In genomic region chr11:19953909-19954308, GRCh38 we compare ENCODE assay signal across 1 cellular context.
TF ChIP-seq lines count a peak whose summit lies in the region.

No MANE protein-coding gene starts in this region.

TF ChIP-seq in HepG2, 621 proteins besides CTCF, POLR2A, EP300 and RAD21 (continued from another document and continues in another):
- TF ChIP-seq TCF7 (IDR thresholded peaks at IDR 0.05; ENCODE audit: low read depth) (no peak), ZHX1 (CRISPR knock-in tag; IDR thresholded peaks at IDR 0.05; ENCODE audit: low read depth) (no peak), THAP8 (CRISPR knock-in tag; IDR thresholded peaks at IDR 0.05; ENCODE audit: borderline replicate concordance) (no peak), KDM4B (CRISPR knock-in tag; IDR thresholded peaks at IDR 0.05) (no peak), ZNF343 (CRISPR knock-in tag; IDR thresholded peaks at IDR 0.05) (no peak), HCFC1 (IDR thresholded peaks at IDR 0.05; ENCODE audit: low read depth, low read length) (no peak), ZNF816 (CRISPR knock-in tag; IDR thresholded peaks at IDR 0.05; ENCODE audit: borderline replicate concordance) (no peak), ZNF709 (CRISPR knock-in tag; IDR thresholded peaks at IDR 0.05) (no peak), RCOR2 (CRISPR knock-in tag; IDR thresholded peaks at IDR 0.05) (peak; percentile 70; the same call in 1 of the 2 replicates), HMG20A (CRISPR knock-in tag; IDR thresholded peaks at IDR 0.05; ENCODE audit: borderline replicate concordance) (peak; percentile 55; the same call in 1 of the 2 replicates), KDM6A (CRISPR knock-in tag; IDR thresholded peaks at IDR 0.05; ENCODE audit: low read depth) (0 out of 2 replicates have a peak, but pooled peaks have one; percentile 11), SP140L (CRISPR knock-in tag; IDR thresholded peaks at IDR 0.05; ENCODE audit: borderline replicate concordance) (no peak), GFI1 (CRISPR knock-in tag; IDR thresholded peaks at IDR 0.05; ENCODE audit: borderline replicate concordance) (0 out of 2 replicates have a peak, but pooled peaks have one; percentile 39), NCOA1 (CRISPR knock-in tag; IDR thresholded peaks at IDR 0.05) (no peak), ZBTB20 (CRISPR knock-in tag; IDR thresholded peaks at IDR 0.05; ENCODE audit: borderline replicate concordance, low read depth) (0 out of 2 replicates have a peak, but pooled peaks have one; percentile 58), LCORL (IDR thresholded peaks at IDR 0.05) (peak; percentile 64; the same call in 1 of the 2 replicates), LCORL (CRISPR knock-in tag; IDR thresholded peaks at IDR 0.05) (peak; percentile 91; the same call in 1 of the 2 replicates), SAP130 (CRISPR knock-in tag; IDR thresholded peaks at IDR 0.05; ENCODE audit: low read depth) (peak; percentile 80), ZNF30 (CRISPR knock-in tag; IDR thresholded peaks at IDR 0.05) (no peak), ZSCAN20 (CRISPR knock-in tag; IDR thresholded peaks at IDR 0.05; ENCODE audit: borderline replicate concordance) (no peak), TFDP2 (CRISPR knock-in tag; IDR thresholded peaks at IDR 0.05) (no peak), GMEB1 (CRISPR knock-in tag; IDR thresholded peaks at IDR 0.05; ENCODE audit: borderline replicate concordance) (no peak), NAIF1 (CRISPR knock-in tag; IDR thresholded peaks at IDR 0.05; ENCODE audit: borderline replicate concordance) (no peak), ZNF251 (CRISPR knock-in tag; IDR thresholded peaks at IDR 0.05) (no peak), SNAI1 (CRISPR knock-in tag; IDR thresholded peaks at IDR 0.05; ENCODE audit: borderline replicate concordance) (no peak), GLI4 (CRISPR knock-in tag; IDR thresholded peaks at IDR 0.05; ENCODE audit: borderline replicate concordance) (no peak), SCMH1 (CRISPR knock-in tag; IDR thresholded peaks at IDR 0.05; ENCODE audit: borderline replicate concordance) (no peak), SOX5 (CRISPR knock-in tag; IDR thresholded peaks at IDR 0.05; ENCODE audit: borderline replicate concordance) (peak; percentile 72; the same call in 1 of the 2 replicates), POLR2AphosphoS2 (IDR thresholded peaks at IDR 0.05; ENCODE audit: low read depth, low read length) (no peak), ZNF329 (CRISPR knock-in tag; IDR thresholded peaks at IDR 0.05; ENCODE audit: low read depth) (no peak), REXO4 (CRISPR knock-in tag; IDR thresholded peaks at IDR 0.05; ENCODE audit: borderline replicate concordance) (no peak), ZNF883 (CRISPR knock-in tag; IDR thresholded peaks at IDR 0.05; ENCODE audit: not compliant biosample characterization) (no peak), ZNF280D (CRISPR knock-in tag; IDR thresholded peaks at IDR 0.05) (no peak), TSC22D2 (CRISPR knock-in tag; IDR thresholded peaks at IDR 0.05; ENCODE audit: borderline replicate concordance) (no peak), MEIS2 (CRISPR knock-in tag; IDR thresholded peaks at IDR 0.05) (no peak), ZNF10 (CRISPR knock-in tag; IDR thresholded peaks at IDR 0.05; ENCODE audit: borderline replicate concordance, low read depth) (no peak), MAFK (conservative IDR thresholded peaks at IDR 0.05 in 1 of 2, IDR thresholded peaks at IDR 0.05 in 1 of 2; ENCODE audit: low read length in 2 of 2) (no peak), MEF2D (CRISPR knock-in tag; IDR thresholded peaks at IDR 0.05) (0 out of 2 replicates have a peak, but pooled peaks have one; percentile 44), TEF (CRISPR knock-in tag; IDR thresholded peaks at IDR 0.05) (peak; percentile 83; the same call in 1 of the 2 replicates), GATA4 (IDR thresholded peaks at IDR 0.05; ENCODE audit: borderline replicate concordance, low read depth) (no peak), ZNF574 (CRISPR knock-in tag; IDR thresholded peaks at IDR 0.05) (0 out of 2 replicates have a peak, but pooled peaks have one; percentile 32), XRCC5 (optimal IDR thresholded peaks at IDR 0.05; ENCODE audit: low read length) (peak; percentile 67), NCOA2 (CRISPR knock-in tag; IDR thresholded peaks at IDR 0.05) (peak; percentile 9; the same call in 1 of the 2 replicates), ZNF484 (CRISPR knock-in tag; IDR thresholded peaks at IDR 0.05; ENCODE audit: borderline replicate concordance, low read depth) (no peak), ZNF331 (CRISPR knock-in tag; IDR thresholded peaks at IDR 0.05) (peak; percentile 74; the same call in 1 of the 2 replicates), ZNF761 (CRISPR knock-in tag; conservative IDR thresholded peaks at IDR 0.05) (no peak), RBM39 (IDR thresholded peaks at IDR 0.05; ENCODE audit: low read depth, low read length, poor library complexity, severe bottlenecking) (no peak), TOE1 (CRISPR knock-in tag; IDR thresholded peaks at IDR 0.05) (no peak), RARA (CRISPR knock-in tag; IDR thresholded peaks at IDR 0.05) (peak; percentile 60; the same call in 1 of the 2 replicates), KDM3A (CRISPR knock-in tag; IDR thresholded peaks at IDR 0.05; ENCODE audit: low read depth) (no peak), TAF1 (CRISPR knock-in tag; IDR thresholded peaks at IDR 0.05) (no peak), ZMAT5 (CRISPR knock-in tag; IDR thresholded peaks at IDR 0.05; ENCODE audit: borderline replicate concordance, low read depth) (no peak), FOXK1 (CRISPR knock-in tag; IDR thresholded peaks at IDR 0.05; ENCODE audit: borderline replicate concordance, low read depth) (peak; percentile 53; the same call in 1 of the 2 replicates), HOMEZ (CRISPR knock-in tag; IDR thresholded peaks at IDR 0.05; ENCODE audit: low read depth) (peak; percentile 62; the same call in 1 of the 2 replicates), ZNF317 (CRISPR knock-in tag; IDR thresholded peaks at IDR 0.05) (no peak), ZFX (CRISPR knock-in tag; IDR thresholded peaks at IDR 0.05; ENCODE audit: low read depth) (no peak)
